Comparison of ENCODE assay signal across 30 cellular contexts in the genomic region with DNA sequence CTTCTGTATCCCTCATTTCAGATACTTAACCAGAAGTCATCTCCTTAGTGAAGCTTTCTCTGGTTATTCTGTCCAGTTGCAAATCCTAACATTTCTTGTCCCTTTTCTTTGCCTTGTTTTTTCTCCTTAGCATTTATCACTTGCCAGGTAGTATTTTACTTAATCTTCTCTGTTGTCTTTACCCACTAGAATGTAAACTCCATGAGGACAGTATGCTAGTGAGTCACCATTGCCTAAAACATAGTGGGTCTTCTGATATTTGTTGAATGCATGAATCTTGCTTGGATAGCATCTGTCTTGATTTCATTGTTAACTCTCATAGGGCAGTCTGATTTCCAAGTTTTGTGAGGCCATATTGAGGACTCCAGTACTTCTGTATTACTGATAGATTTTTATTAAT. TPM values are rescaled to one million over a fixed set of nuclear protein-coding genes. Genes with fewer than 3 reads are reported as not detected.
DNase-seq lines count a peak whose midpoint lies in the region; ATAC-seq and TF ChIP-seq lines count a peak whose summit lies in the region.
"Had no signal": no experiment of that assay in that cellular context is flagged by ENCODE, and none has a peak within 500 bp of the region (broad histone marks: within the 10 kb centered on the region; RNA-seq: fewer than 3 reads in every experiment).

No MANE protein-coding gene starts in this region.

- CTCF ChIA-PET in naive thymus-derived CD4-positive, alpha-beta T cell (lab: Charles Lee): no interaction called here

- POLR2A ChIA-PET in naive thymus-derived CD4-positive, alpha-beta T cell (lab: Charles Lee): interaction anchor here (0.9 kb wide), 1 partner anchor 11 kb away, joined by 3 read pairs; no protein-coding TSS in a partner anchor

- no peak overlapping the region for H3K27ac ChIP-seq in naive thymus-derived CD4-positive, alpha-beta T cell (ENCODE audit: low read depth, low read length)
- no peak overlapping the region for H3K27ac ChIP-seq in coronary artery
- H3K27ac ChIP-seq: 22Rv1, body of pancreas, esophagus muscularis mucosa, sigmoid colon, tibial nerve had no signal

- peaks cover 0 to 21% (median 3%) of the 10 kb centered on the region in 3 experiments for H3K36me3 ChIP-seq in naive thymus-derived CD4-positive, alpha-beta T cell (ENCODE audit: control insufficient read depth in 2 of 3, insufficient read depth in 3 of 3, low read length in 3 of 3)
- H3K36me3 ChIP-seq: sigmoid colon had no signal

- H3K4me1 ChIP-seq in naive thymus-derived CD4-positive, alpha-beta T cell (ENCODE audit: control insufficient read depth in 2 of 2, insufficient read depth in 2 of 2, low read length in 2 of 2): peaks cover 41 to 62% of the 10 kb centered on the region in 2 donors

- peaks cover 64% of the 10 kb centered on the region for H3K4me1 Mint-ChIP-seq in T-helper 1 cell treated with Interleukin-12 subunit alpha and Interleukin-12 subunit beta and Interleukin-4 antibody, amounts not matched to agents 30 μg/mL and 1 μg/mL, for 36 hours (ENCODE audit: low read depth)
- peaks cover 94% of the 10 kb centered on the region for H3K4me1 Mint-ChIP-seq in stimulated activated naive CD8-positive, alpha-beta T cell treated with anti-CD3 and anti-CD28 coated beads, Interleukin-15, Interleukin-2, amounts not matched to agents 100 ng/mL and 50 ng/mL, for 24 hours (ENCODE audit: low read depth)
- H3K4me1 Mint-ChIP-seq in naive thymus-derived CD4-positive, alpha-beta T cell: peaks cover 68 to 94% (median 91%) of the 10 kb centered on the region in 7 donors
- H3K4me1 Mint-ChIP-seq in mesothelial cell of epicardium: peaks cover 15% of the 10 kb centered on the region
- H3K4me1 Mint-ChIP-seq: WTC11 had no signal

- intact Hi-C loops in naive thymus-derived CD4-positive, alpha-beta T cell (cut with micrococcal nuclease): loop anchor here in 1 of 2 donors (2.0 kb wide), 1 partner anchor 14 kb away; no protein-coding TSS in a partner anchor

- H3K27me3 Mint-ChIP-seq in T-helper 1 cell treated with Interleukin-12 subunit alpha and Interleukin-12 subunit beta and Interleukin-4 antibody, amounts not matched to agents 30 μg/mL and 1 μg/mL, for 36 hours (ENCODE audit: low read depth): no peaks in the 10 kb centered on the region
- no peaks in the 10 kb centered on the region for H3K27me3 Mint-ChIP-seq in stimulated activated naive CD8-positive, alpha-beta T cell treated with anti-CD3 and anti-CD28 coated beads, Interleukin-15, Interleukin-2, amounts not matched to agents 100 ng/mL and 50 ng/mL, for 24 hours
- no peaks in the 10 kb centered on the region for H3K27me3 Mint-ChIP-seq in naive thymus-derived CD4-positive, alpha-beta T cell
- no peaks in the 10 kb centered on the region for H3K27me3 Mint-ChIP-seq in mesothelial cell of epicardium (ENCODE audit: low read depth)

- H3K27ac Mint-ChIP-seq in T-helper 1 cell treated with Interleukin-12 subunit alpha and Interleukin-12 subunit beta and Interleukin-4 antibody, amounts not matched to agents 30 μg/mL and 1 μg/mL, for 36 hours: peak overlapping the region; percentile 12
- H3K27ac Mint-ChIP-seq in stimulated activated naive CD8-positive, alpha-beta T cell treated with anti-CD3 and anti-CD28 coated beads, Interleukin-15, Interleukin-2, amounts not matched to agents 100 ng/mL and 50 ng/mL, for 24 hours: peak overlapping the region; percentile 19
- peak overlapping the region in 8 of 9 donors; percentile 2 to 73 (median 30) for H3K27ac Mint-ChIP-seq in naive thymus-derived CD4-positive, alpha-beta T cell
- H3K27ac Mint-ChIP-seq in mesothelial cell of epicardium: no peak overlapping the region
- H3K27ac Mint-ChIP-seq: HFFc6 had no signal

- DNase-seq in T-helper 1 cell: no peak
- no peak for DNase-seq in stimulated activated naive CD8-positive, alpha-beta T cell treated with anti-CD3 and anti-CD28 coated beads, Interleukin-15, Interleukin-2, amounts not matched to agents 100 U/mL and 50 U/mL, for 24 hours
- no peak for DNase-seq in naive thymus-derived CD4-positive, alpha-beta T cell
- DNase-seq in coronary artery (ENCODE audit: low spot score): no peak
- DNase-seq in T-helper 9 cell: no peak
- no peak for DNase-seq in mesothelial cell of epicardium (ENCODE audit: low spot score in 2 of 2, unreplicated experiment in 2 of 2)
- DNase-seq: activated CD4-positive, alpha-beta T cell treated with anti-CD3 and anti-CD28 coated beads, Interleukin-2, amount 50 U/mL, for 4 hours; activated naive CD4-positive, alpha-beta T cell; activated T-cell treated with anti-CD3 and anti-CD28 coated beads for 4 hours; body of pancreas; cerebellar nuclear complex; EL; foreskin fibroblast; HFFc6; IMR-90; NCI-H1048; NCI-H187; NCI-H2171; NCI-H82; nucleus accumbens; sigmoid colon; stimulated activated CD4-positive, alpha-beta T cell treated with anti-CD3 and anti-CD28 coated beads, Interleukin-12 subunit alpha, Interleukin-12 subunit beta, amount 100 ng/mL, for 4 hours; stimulated activated CD4-positive, alpha-beta T cell treated with anti-CD3 and anti-CD28 coated beads, Interleukin-4, amount 100 ng/mL, for 1 hour had no signal

- TF ChIP-seq CTCF in coronary artery (IDR thresholded peaks at IDR 0.05) (no peak), mesothelial cell of epicardium (IDR thresholded peaks at IDR 0.05; ENCODE audit: unreplicated experiment) (no peak)

- no peak overlapping the region for H3K4me3 ChIP-seq in naive thymus-derived CD4-positive, alpha-beta T cell (ENCODE audit: low read length)
- H3K4me3 ChIP-seq in coronary artery: no peak overlapping the region
- H3K4me3 ChIP-seq: body of pancreas, esophagus muscularis mucosa, sigmoid colon, tibial nerve had no signal

- peaks cover 31% of the 10 kb centered on the region for H3K36me3 Mint-ChIP-seq in T-helper 1 cell treated with Interleukin-12 subunit alpha and Interleukin-12 subunit beta and Interleukin-4 antibody, amounts not matched to agents 30 μg/mL and 1 μg/mL, for 36 hours (ENCODE audit: low read depth)
- H3K36me3 Mint-ChIP-seq in stimulated activated naive CD8-positive, alpha-beta T cell treated with anti-CD3 and anti-CD28 coated beads, Interleukin-15, Interleukin-2, amounts not matched to agents 100 ng/mL and 50 ng/mL, for 24 hours (ENCODE audit: low read depth): peaks cover 85% of the 10 kb centered on the region
- H3K36me3 Mint-ChIP-seq in naive thymus-derived CD4-positive, alpha-beta T cell: peaks cover 8 to 56% (median 42%) of the 10 kb centered on the region in 5 donors
- peaks cover 17% of the 10 kb centered on the region for H3K36me3 Mint-ChIP-seq in mesothelial cell of epicardium

- H3K9me3 Mint-ChIP-seq in T-helper 1 cell treated with Interleukin-12 subunit alpha and Interleukin-12 subunit beta and Interleukin-4 antibody, amounts not matched to agents 30 μg/mL and 1 μg/mL, for 36 hours: no peaks in the 10 kb centered on the region
- peaks cover 6% of the 10 kb centered on the region for H3K9me3 Mint-ChIP-seq in stimulated activated naive CD8-positive, alpha-beta T cell treated with anti-CD3 and anti-CD28 coated beads, Interleukin-15, Interleukin-2, amounts not matched to agents 100 ng/mL and 50 ng/mL, for 24 hours
- peaks cover 0 to 1% (median 0%) of the 10 kb centered on the region in 11 donors for H3K9me3 Mint-ChIP-seq in naive thymus-derived CD4-positive, alpha-beta T cell
- H3K9me3 Mint-ChIP-seq in mesothelial cell of epicardium: peaks cover 11% of the 10 kb centered on the region
- H3K9me3 Mint-ChIP-seq: HFFc6, WTC11 had no signal

- H3K9me3 ChIP-seq in naive thymus-derived CD4-positive, alpha-beta T cell (ENCODE audit: control insufficient read depth in 2 of 3, low read length in 3 of 3): no peaks in the 10 kb centered on the region
- H3K9me3 ChIP-seq: body of pancreas, esophagus muscularis mucosa, sigmoid colon, tibial nerve had no signal

- H3K27me3 ChIP-seq in naive thymus-derived CD4-positive, alpha-beta T cell (ENCODE audit: control insufficient read depth in 2 of 2, insufficient read depth in 2 of 2, low read length in 2 of 2): no peaks in the 10 kb centered on the region
- H3K27me3 ChIP-seq: body of pancreas, esophagus muscularis mucosa, sigmoid colon, tibial nerve had no signal

- no peak for ATAC-seq in stimulated activated naive CD8-positive, alpha-beta T cell treated with anti-CD3 and anti-CD28 coated beads, Interleukin-15, Interleukin-2, amounts not matched to agents 100 U/mL and 50 U/mL, for 24 hours
- ATAC-seq in naive thymus-derived CD4-positive, alpha-beta T cell: no peak
- ATAC-seq: body of pancreas, left lobe of liver, WTC11 had no signal

- no peak overlapping the region for H3K4me3 Mint-ChIP-seq in T-helper 1 cell treated with Interleukin-12 subunit alpha and Interleukin-12 subunit beta and Interleukin-4 antibody, amounts not matched to agents 30 μg/mL and 1 μg/mL, for 36 hours
- no peak overlapping the region for H3K4me3 Mint-ChIP-seq in stimulated activated naive CD8-positive, alpha-beta T cell treated with anti-CD3 and anti-CD28 coated beads, Interleukin-15, Interleukin-2, amounts not matched to agents 100 ng/mL and 50 ng/mL, for 24 hours
- H3K4me3 Mint-ChIP-seq in naive thymus-derived CD4-positive, alpha-beta T cell: peak overlapping the region in 6 of 10 donors; percentile 3 to 42 (median 26)
- no peak overlapping the region for H3K4me3 Mint-ChIP-seq in mesothelial cell of epicardium
- H3K4me3 Mint-ChIP-seq: HFFc6, WTC11 had no signal

RNA-seq across cellular contexts. Expression of gene CAPZA1, which starts 9.6 kb away (rescaled TPM):
- total RNA-seq in naive thymus-derived CD4-positive, alpha-beta T cell: 100 to 1,000 TPM; 114 to 237 (median 143) TPM
- 100 to 1,000 TPM; 114 to 135 TPM for polyA plus RNA-seq in naive thymus-derived CD4-positive, alpha-beta T cell
- 109 to 118 TPM (median 116 TPM) in 3 replicates for total RNA-seq in mesothelial cell of epicardium

RNA-seq across cellular contexts. Expression of gene ST7L, which starts 10.3 kb away (rescaled TPM):
- total RNA-seq in naive thymus-derived CD4-positive, alpha-beta T cell: 10 to 100 TPM; 15.7 to 26.8 (median 24.8) TPM
- 10 to 100 TPM; 14.0 to 14.2 TPM for polyA plus RNA-seq in naive thymus-derived CD4-positive, alpha-beta T cell
- total RNA-seq in mesothelial cell of epicardium: 26.5 to 30.0 TPM (median 27.6 TPM) in 3 replicates

RNA-seq across cellular contexts. Expression of gene MOV10, which starts 45.2 kb away (rescaled TPM):
- 100 to 1,000 TPM in 1 of 5 experiments, 10 to 100 TPM in 4; 85.5 to 126 (median 90.1) TPM for total RNA-seq in naive thymus-derived CD4-positive, alpha-beta T cell
- 10 to 100 TPM; 26.1 to 55.9 TPM for polyA plus RNA-seq in naive thymus-derived CD4-positive, alpha-beta T cell
- 145 to 163 TPM (median 154 TPM) in 3 replicates for total RNA-seq in mesothelial cell of epicardium

Comparison
In these comparisons a context has a peak if more than half of its experiments do, and no peak if none do; other contexts are left out.
1. H3K4me3 Mint-ChIP-seq: peak in naive thymus-derived CD4-positive, alpha-beta T cell (6 of 10); none in T-helper 1 cell treated with Interleukin-12 subunit alpha and Interleukin-12 subunit beta and Interleukin-4 antibody, amounts not matched to agents 30 μg/mL and 1 μg/mL, for 36 hours (single experiment), stimulated activated naive CD8-positive, alpha-beta T cell treated with anti-CD3 and anti-CD28 coated beads, Interleukin-15, Interleukin-2, amounts not matched to agents 100 ng/mL and 50 ng/mL, for 24 hours (single experiment) and mesothelial cell of epicardium (single experiment).